Comparison of ENCODE assay signal across 8 cellular contexts in the genomic region with DNA sequence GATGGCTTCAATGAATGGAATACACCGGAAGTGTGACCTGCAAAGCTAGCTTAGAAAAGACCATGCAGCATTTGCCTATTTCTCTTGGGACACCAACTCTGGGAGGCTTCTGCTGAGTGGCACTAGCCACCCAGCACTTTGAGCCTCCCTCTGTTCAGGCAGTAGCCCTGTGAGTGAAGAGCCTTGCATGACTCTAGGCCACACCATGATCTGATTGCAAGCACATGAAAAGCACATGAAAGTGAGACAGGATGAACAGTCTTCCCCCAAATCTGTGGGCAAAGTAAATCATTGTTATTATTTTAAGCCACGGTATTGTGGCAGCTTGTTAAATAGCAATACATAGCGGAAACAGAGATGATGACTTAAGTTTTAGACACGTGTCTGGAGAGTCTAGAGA. TPM values are rescaled to one million over a fixed set of nuclear protein-coding genes. Genes with fewer than 3 reads are reported as not detected.
DNase-seq lines count a peak whose midpoint lies in the region; ATAC-seq lines count a peak whose summit lies in the region.

No MANE protein-coding gene starts in this region.

- H3K27ac ChIP-seq in mesendoderm (ENCODE audit: low read depth, low read length), result no peak overlapping the region

- no peak overlapping the region for H3K9ac ChIP-seq in mesendoderm (ENCODE audit: low read length)

- no peaks in the 10 kb centered on the region for H3K36me3 ChIP-seq in mesendoderm (ENCODE audit: control insufficient read depth, insufficient read depth, low read length)

- H3K4me2 ChIP-seq in mesendoderm (ENCODE audit: low read length), result no peak overlapping the region

- H3K23ac ChIP-seq in mesendoderm (ENCODE audit: low read length), result no peak overlapping the region

- CTCF ChIA-PET in activated naive CD4-positive, alpha-beta T cell treated with anti-CD3 and anti-CD28 coated beads for 36 hours (lab: Charles Lee), result interaction anchor here (0.7 to 5.8 kb wide), 11 partner anchors 14 to 90 kb away, joined by 3 to 34 read pairs (median 3); no protein-coding TSS in a partner anchor
- CTCF ChIA-PET in activated CD4-positive, alpha-beta memory T cell treated with anti-CD3 and anti-CD28 coated beads for 36 hours (lab: Charles Lee), result interaction anchor here (1.0 to 3.1 kb wide), 7 partner anchors 18 to 281 kb away, joined by 3 to 30 read pairs (median 19); no protein-coding TSS in a partner anchor

- H2BK15ac ChIP-seq in mesendoderm (replicated peaks; ENCODE audit: low read depth), result no peak overlapping the region

- H3K79me1 ChIP-seq in mesendoderm (ENCODE audit: low read length), result no peaks in the 10 kb centered on the region

- H3K4me3 Mint-ChIP-seq in activated naive CD4-positive, alpha-beta T cell treated with anti-CD3 and anti-CD28 coated beads for 36 hours, result no peak overlapping the region
- H3K4me3 Mint-ChIP-seq in activated CD4-positive, alpha-beta memory T cell treated with anti-CD3 and anti-CD28 coated beads for 36 hours, result no peak overlapping the region
- no peak overlapping the region for H3K4me3 Mint-ChIP-seq in stimulated activated naive CD8-positive, alpha-beta T cell treated with anti-CD3 and anti-CD28 coated beads, Interleukin-15, amount 100 ng/mL, for 72 hours

- no peak overlapping the region for H4K5ac ChIP-seq in mesendoderm (ENCODE audit: low read length)

- H3K4me1 ChIP-seq in mesendoderm (ENCODE audit: control insufficient read depth, low read depth, low read length), result no peaks in the 10 kb centered on the region

- H3K18ac ChIP-seq in mesendoderm (ENCODE audit: low read length), result no peak overlapping the region

- H3K36me3 Mint-ChIP-seq in activated naive CD4-positive, alpha-beta T cell treated with anti-CD3 and anti-CD28 coated beads for 36 hours (ENCODE audit: low read depth), result peaks cover 27% of the 10 kb centered on the region
- peaks cover 27% of the 10 kb centered on the region for H3K36me3 Mint-ChIP-seq in activated CD4-positive, alpha-beta memory T cell treated with anti-CD3 and anti-CD28 coated beads for 36 hours

- DNase-seq in activated naive CD4-positive, alpha-beta T cell treated with anti-CD3 and anti-CD28 coated beads for 36 hours, result peak; percentile 40
- DNase-seq in activated naive CD4-positive, alpha-beta T cell treated with anti-CD3 and anti-CD28 coated beads, Interleukin-2, amount 50 U/mL, for 16 hours, result no peak
- DNase-seq in activated CD4-positive, alpha-beta memory T cell treated with anti-CD3 and anti-CD28 coated beads for 36 hours, result peak; percentile 61
- DNase-seq in stimulated activated naive CD8-positive, alpha-beta T cell treated with anti-CD3 and anti-CD28 coated beads, Interleukin-15, amount 100 ng/mL, for 72 hours, result peak in 1 of 2 donors; percentile 64
- DNase-seq in cerebellar nuclear complex (lab: John Stamatoyannopoulos, UW) (no peak), mesendoderm (no peak), NCI-H82 treated with DMSO at 0.1 percent for 48 hours (lab: John Stamatoyannopoulos, UW; ENCODE audit: unreplicated experiment) (no peak)

- peak; percentile 35 for ATAC-seq in HG02970 (IDR thresholded peaks at IDR 0.05; ENCODE audit: low FRiP score, unreplicated experiment)
- peak; percentile 68 for ATAC-seq in stimulated activated naive CD8-positive, alpha-beta T cell treated with anti-CD3 and anti-CD28 coated beads, Interleukin-15, amount 100 ng/mL, for 72 hours

- H2AK5ac ChIP-seq in mesendoderm (ENCODE audit: low read length), result no peak overlapping the region

- no peaks in the 10 kb centered on the region for H3K27me3 Mint-ChIP-seq in activated naive CD4-positive, alpha-beta T cell treated with anti-CD3 and anti-CD28 coated beads for 36 hours (ENCODE audit: low read depth)
- no peaks in the 10 kb centered on the region for H3K27me3 Mint-ChIP-seq in activated CD4-positive, alpha-beta memory T cell treated with anti-CD3 and anti-CD28 coated beads for 36 hours
- no peaks in the 10 kb centered on the region for H3K27me3 Mint-ChIP-seq in stimulated activated naive CD8-positive, alpha-beta T cell treated with anti-CD3 and anti-CD28 coated beads, Interleukin-15, amount 100 ng/mL, for 72 hours

- no peaks in the 10 kb centered on the region for H3K9me3 Mint-ChIP-seq in activated naive CD4-positive, alpha-beta T cell treated with anti-CD3 and anti-CD28 coated beads for 36 hours
- H3K9me3 Mint-ChIP-seq in activated CD4-positive, alpha-beta memory T cell treated with anti-CD3 and anti-CD28 coated beads for 36 hours, result no peaks in the 10 kb centered on the region
- no peaks in the 10 kb centered on the region for H3K9me3 Mint-ChIP-seq in stimulated activated naive CD8-positive, alpha-beta T cell treated with anti-CD3 and anti-CD28 coated beads, Interleukin-15, amount 100 ng/mL, for 72 hours

- WGBS in mesendoderm (ENCODE audit: extremely low coverage, insufficient coverage, low lambda C conversion rate), result no CpG with 5 or more reads among the region's 4 CpGs

- H2BK120ac ChIP-seq in mesendoderm (ENCODE audit: low read depth, low read length), result no peak overlapping the region

- no peak overlapping the region for H2BK5ac ChIP-seq in mesendoderm (ENCODE audit: low read length)

- POLR2A ChIA-PET in activated CD4-positive, alpha-beta memory T cell treated with anti-CD3 and anti-CD28 coated beads for 36 hours (lab: Charles Lee), result interaction anchor here (1.3 to 3.3 kb wide), 6 partner anchors 25 to 1699 kb away, joined by 3 to 24 read pairs (median 10); a partner anchor contains a TSS

- H3K4ac ChIP-seq in mesendoderm (ENCODE audit: low read depth, low read length), result no peak overlapping the region

- intact Hi-C loops in activated naive CD4-positive, alpha-beta T cell treated with anti-CD3 and anti-CD28 coated beads for 36 hours (cut with micrococcal nuclease), result loop anchor here (10.0 kb wide), 1 partner anchor 444 kb away; a partner anchor contains a TSS
- intact Hi-C loops in activated CD4-positive, alpha-beta memory T cell treated with anti-CD3 and anti-CD28 coated beads for 36 hours (cut with micrococcal nuclease), result loop anchor here (1.0 to 5.0 kb wide), 3 partner anchors 24 to 132 kb away; a partner anchor contains a TSS

- H3K4me1 Mint-ChIP-seq in activated naive CD4-positive, alpha-beta T cell treated with anti-CD3 and anti-CD28 coated beads for 36 hours (ENCODE audit: low read depth), result peaks cover 37% of the 10 kb centered on the region
- peaks cover 40% of the 10 kb centered on the region for H3K4me1 Mint-ChIP-seq in activated CD4-positive, alpha-beta memory T cell treated with anti-CD3 and anti-CD28 coated beads for 36 hours (ENCODE audit: low read depth)
- peaks cover 39% of the 10 kb centered on the region for H3K4me1 Mint-ChIP-seq in stimulated activated naive CD8-positive, alpha-beta T cell treated with anti-CD3 and anti-CD28 coated beads, Interleukin-15, amount 100 ng/mL, for 72 hours

- H4K8ac ChIP-seq in mesendoderm (ENCODE audit: low read depth, low read length), result no peak overlapping the region

- H3K27me3 ChIP-seq in mesendoderm (ENCODE audit: insufficient read depth, low read length, poor library complexity), result no peaks in the 10 kb centered on the region

- H3K27ac Mint-ChIP-seq in activated naive CD4-positive, alpha-beta T cell treated with anti-CD3 and anti-CD28 coated beads for 36 hours, result no peak overlapping the region
- no peak overlapping the region for H3K27ac Mint-ChIP-seq in activated CD4-positive, alpha-beta memory T cell treated with anti-CD3 and anti-CD28 coated beads for 36 hours
- no peak overlapping the region for H3K27ac Mint-ChIP-seq in stimulated activated naive CD8-positive, alpha-beta T cell treated with anti-CD3 and anti-CD28 coated beads, Interleukin-15, amount 100 ng/mL, for 72 hours

- no peak overlapping the region for H3K4me3 ChIP-seq in mesendoderm (ENCODE audit: low read length)

- H3K56ac ChIP-seq in mesendoderm (ENCODE audit: low read length), result no peak overlapping the region

- H3K79me2 ChIP-seq in mesendoderm (ENCODE audit: control insufficient read depth, insufficient read depth, low read length), result no peaks in the 10 kb centered on the region

RNA-seq across cellular contexts. Expression of a gene that starts 2.8 kb away (rescaled TPM):
- 100 to 1,000 TPM; 338 to 340 TPM for total RNA-seq in activated naive CD4-positive, alpha-beta T cell treated with anti-CD3 and anti-CD28 coated beads for 36 hours
- 100 to 1,000 TPM; 190 to 194 TPM for total RNA-seq in activated CD4-positive, alpha-beta memory T cell treated with anti-CD3 and anti-CD28 coated beads for 36 hours
- polyA plus RNA-seq in mesendoderm (2013, experiment 1 of 2), result 2.5 TPM
- 2.7 TPM for polyA plus RNA-seq in mesendoderm (2013, experiment 2 of 2)

RNA-seq across cellular contexts. Expression of a gene that starts 30.2 kb away (rescaled TPM):
- total RNA-seq in activated naive CD4-positive, alpha-beta T cell treated with anti-CD3 and anti-CD28 coated beads for 36 hours, result 10 to 100 TPM; 79.9 to 82.2 TPM
- 10 to 100 TPM; 11.4 to 15.9 TPM for total RNA-seq in activated CD4-positive, alpha-beta memory T cell treated with anti-CD3 and anti-CD28 coated beads for 36 hours
- polyA plus RNA-seq in mesendoderm (2013, experiment 1 of 2), result 0.06 TPM
- polyA plus RNA-seq in mesendoderm (2013, experiment 2 of 2), result 0.07 TPM

Comparison
In these comparisons a context has a peak if more than half of its experiments do, and no peak if none do; other contexts are left out.
1. DNase-seq: peak in activated naive CD4-positive, alpha-beta T cell treated with anti-CD3 and anti-CD28 coated beads for 36 hours (single experiment) and activated CD4-positive, alpha-beta memory T cell treated with anti-CD3 and anti-CD28 coated beads for 36 hours (single experiment); none in activated naive CD4-positive, alpha-beta T cell treated with anti-CD3 and anti-CD28 coated beads, Interleukin-2, amount 50 U/mL, for 16 hours (single experiment), cerebellar nuclear complex (0 of 2), mesendoderm (single experiment) and NCI-H82 treated with DMSO at 0.1 percent for 48 hours (single experiment).
2. RNA of a gene that starts 30.2 kb away (total RNA-seq): 79.9 to 82.2 TPM in activated naive CD4-positive, alpha-beta T cell treated with anti-CD3 and anti-CD28 coated beads for 36 hours; 11.4 to 15.9 TPM in activated CD4-positive, alpha-beta memory T cell treated with anti-CD3 and anti-CD28 coated beads for 36 hours; every median in the first group is over 4 times any median in the second.